ENCODE assay signal across 9 cellular contexts in the genomic region with DNA sequence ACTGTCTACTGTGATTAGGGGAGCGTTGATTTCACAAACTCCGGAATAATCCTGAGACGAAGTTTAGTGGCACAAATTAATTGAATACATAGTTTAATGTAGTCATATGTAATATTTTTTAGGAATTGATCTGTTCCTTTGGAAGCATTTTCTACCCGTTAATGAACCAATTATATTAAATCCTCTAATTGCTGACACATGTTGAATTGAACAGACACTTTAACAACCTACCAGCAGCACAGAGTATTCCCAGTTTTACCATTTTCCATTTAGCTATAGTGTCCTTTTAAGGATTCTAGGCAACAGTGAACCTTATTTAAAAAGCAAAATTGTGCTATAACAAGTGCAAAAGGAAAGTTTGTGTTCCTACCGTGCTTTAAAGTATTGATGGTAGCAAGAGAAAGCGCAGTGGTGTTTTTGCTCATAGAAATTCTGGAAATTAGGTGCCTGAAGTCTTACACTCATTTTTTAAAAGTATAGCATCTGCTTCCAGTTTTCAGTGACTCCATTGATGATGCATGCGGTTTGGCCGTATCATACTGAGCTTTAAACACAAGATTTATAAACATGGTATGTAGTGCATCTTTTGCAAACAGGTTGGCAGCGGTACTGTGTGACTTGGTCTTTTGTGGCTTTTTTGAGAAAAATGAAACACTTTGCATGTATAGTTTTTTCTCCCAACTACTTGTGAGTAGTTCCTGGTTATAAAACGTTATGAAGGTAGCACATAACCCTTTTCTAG. TPM values are rescaled to one million over a fixed set of nuclear protein-coding genes. Genes with fewer than 3 reads are reported as not detected.
DNase-seq lines count a peak whose midpoint lies in the region; ATAC-seq and TF ChIP-seq lines count a peak whose summit lies in the region.
"Had no signal": no experiment of that assay in that cellular context is flagged by ENCODE, and none has a peak within 500 bp of the region (broad histone marks: within the 10 kb centered on the region; RNA-seq: fewer than 3 reads in every experiment).

No MANE protein-coding gene starts in this region.

- H3K9ac ChIP-seq in BLaER1 treated with 17β-estradiol and CSF1 and Interleukin-3, amounts not matched to agents 10 nM and 100 nM, result peak overlapping the region; percentile 97 to 100 (median 99)

- DNase-seq in MG63 (peak; percentile 35), coronary artery (ENCODE audit: low spot score) (no peak), NCI-H1048 (lab: John Stamatoyannopoulos, UW) (no peak), HUDEP-2 (lab: John Stamatoyannopoulos, UW; ENCODE audit: unreplicated experiment in 76 of 76) (no peak), NCI-H1930 (lab: John Stamatoyannopoulos, UW) (no peak)
- DNase-seq: kidney glomerular epithelial cell had no signal

- H4K20me1 ChIP-seq in BLaER1 treated with 17β-estradiol and CSF1 and Interleukin-3, amounts not matched to agents 10 nM and 100 nM, result peaks cover 59 to 83% (median 66%) of the 10 kb centered on the region in 11 experiments

- peaks cover 23% of the 10 kb centered on the region for H3K36me3 Mint-ChIP-seq in nephron (ENCODE audit: low read depth)

- TF ChIP-seq CTCF in coronary artery (IDR thresholded peaks at IDR 0.05), result no peak
- no peak for TF ChIP-seq CTCF in nephron (IDR thresholded peaks at IDR 0.05; ENCODE audit: unreplicated experiment in 3 of 3)

- H3K4me1 ChIP-seq in BLaER1 treated with 17β-estradiol and CSF1 and Interleukin-3, amounts not matched to agents 10 nM and 100 nM, result peaks cover 43 to 66% (median 51%) of the 10 kb centered on the region in 10 experiments

- H3K27me3 Mint-ChIP-seq in nephron (ENCODE audit: low read depth), result no peaks in the 10 kb centered on the region

- peak overlapping the region; percentile 86 to 97 (median 92) for H3K4me3 ChIP-seq in BLaER1 treated with 17β-estradiol and CSF1 and Interleukin-3, amounts not matched to agents 10 nM and 100 nM
- H3K4me3 ChIP-seq in MG63 (peak overlapping the region; percentile 94), coronary artery (peak overlapping the region; percentile 97)

- H3K27ac ChIP-seq in BLaER1 treated with 17β-estradiol and CSF1 and Interleukin-3, amounts not matched to agents 10 nM and 100 nM, result peak overlapping the region; percentile 97 to 100 (median 99)
- H3K27ac ChIP-seq in coronary artery, result peak overlapping the region; percentile 98 to 100

- peaks cover 5 to 24% (median 22%) of the 10 kb centered on the region in 11 experiments; a peak in 20 of 22 replicates for H3K27me3 ChIP-seq in BLaER1 treated with 17β-estradiol and CSF1 and Interleukin-3, amounts not matched to agents 10 nM and 100 nM
- no peaks in the 10 kb centered on the region for H3K27me3 ChIP-seq in MG63

- no peak for ATAC-seq in GM21526 (IDR thresholded peaks at IDR 0.05; ENCODE audit: low FRiP score, unreplicated experiment)

- H3K4me3 Mint-ChIP-seq in nephron, result peak overlapping the region; percentile 95 to 98 (median 96)

- peak overlapping the region; percentile 100 for H3K27ac Mint-ChIP-seq in nephron

- peaks cover 30% of the 10 kb centered on the region for H3K4me1 Mint-ChIP-seq in nephron

- H3K9me3 ChIP-seq in BLaER1 treated with 17β-estradiol and CSF1 and Interleukin-3, amounts not matched to agents 10 nM and 100 nM (replicated peaks in 1 of 11), result no peaks in the 10 kb centered on the region
- no peaks in the 10 kb centered on the region for H3K9me3 ChIP-seq in MG63

- H3K36me3 ChIP-seq in BLaER1 treated with 17β-estradiol and CSF1 and Interleukin-3, amounts not matched to agents 10 nM and 100 nM, result peaks cover 37 to 55% (median 50%) of the 10 kb centered on the region in 11 experiments
- peaks cover 34% of the 10 kb centered on the region for H3K36me3 ChIP-seq in MG63

- peaks cover 4% of the 10 kb centered on the region for H3K9me3 Mint-ChIP-seq in nephron

- H3K4me2 ChIP-seq in BLaER1 treated with 17β-estradiol and CSF1 and Interleukin-3, amounts not matched to agents 10 nM and 100 nM, result peak overlapping the region; percentile 71 to 99 (median 90)

RNA-seq across cellular contexts. Expression of gene DDX3X, which starts 1.8 kb away (rescaled TPM):
- 94.9 and 143 TPM in 2 replicates for total RNA-seq in MG63 (2014; rRNA removed; shearing (Covaris generic); ENCODE audit: low replicate concordance)
